In genomic region chr4:1787411-1788077, GRCh38 we compare ENCODE assay signal across 21 cellular contexts. TPM values are rescaled to one million over a fixed set of nuclear protein-coding genes. Genes with fewer than 3 reads are reported as not detected.
"Had no signal": no experiment of that assay in that cellular context is flagged by ENCODE, and none has a peak within 500 bp of the region (broad histone marks: within the 10 kb centered on the region; RNA-seq: fewer than 3 reads in every experiment).

No MANE protein-coding gene starts in this region.

- ATAC-seq: activated naive CD8-positive, alpha-beta T cell treated with anti-CD3 and anti-CD28 coated beads, Interleukin-2, amount 50 U/mL, for 24 hours; heart right ventricle; natural killer cell treated with Interleukin-12 subunit alpha and Interleukin-12 subunit beta and Interleukin-15 and Interleukin-18, amount 100 ng/mL, for 72 hours had no signal

- H3K36me3 ChIP-seq: esophagus muscularis mucosa, heart right ventricle, left lung, lower lobe of right lung, spleen, thoracic aorta had no signal

- H3K27ac ChIP-seq: esophagus muscularis mucosa, left lung, lower lobe of right lung, spleen, thoracic aorta had no signal

- H3K9me3 ChIP-seq: esophagus muscularis mucosa, heart right ventricle, left lung, lower lobe of right lung, spleen, thoracic aorta had no signal

- DNase-seq: activated CD4-positive, alpha-beta memory T cell treated with anti-CD3 and anti-CD28 coated beads, Interleukin-2, amount 10 ng/mL, durations not matched to agents 7 days and 5 days; activated CD4-positive, alpha-beta T cell treated with anti-CD3 and anti-CD28 coated beads, Interleukin-2, amount 10 ng/mL, durations not matched to agents 24 days and 14 days; activated CD4-positive, CD25-positive, alpha-beta regulatory T cell treated with anti-CD3 and anti-CD28 coated beads, Interleukin-2, amount 50 U/mL, for 72 hours; activated naive CD8-positive, alpha-beta T cell treated with anti-CD3 and anti-CD28 coated beads, Interleukin-2, amount 50 U/mL, for 24 hours; activated T-cell treated with anti-CD3 and anti-CD28 coated beads, Interleukin-2, amount 50 U/mL, for 48 hours; central memory CD4-positive, alpha-beta T cell; endodermal cell; foreskin melanocyte; heart right ventricle; kidney glomerular epithelial cell; left lung; lower lobe of right lung; mesendoderm; retina; spleen; stimulated activated naive CD4-positive, alpha-beta T cell treated with Interleukin-2 at 50 U/mL for 16 hours; T1000; trophoblast cell had no signal

- H3K4me3 ChIP-seq: esophagus muscularis mucosa, heart right ventricle, left lung, lower lobe of right lung, spleen, thoracic aorta had no signal

- H3K4me1 ChIP-seq: left lung had no signal

RNA-seq across cellular contexts. Expression of gene FGFR3, which starts 5.5 kb away (rescaled TPM):
- total RNA-seq: natural killer cell treated with Interleukin-12 subunit alpha and Interleukin-12 subunit beta and Interleukin-15 and Interleukin-18, amount 100 ng/mL, for 72 hours had no signal
